ENCODE assay signal across 6 cellular contexts in the genomic region with DNA sequence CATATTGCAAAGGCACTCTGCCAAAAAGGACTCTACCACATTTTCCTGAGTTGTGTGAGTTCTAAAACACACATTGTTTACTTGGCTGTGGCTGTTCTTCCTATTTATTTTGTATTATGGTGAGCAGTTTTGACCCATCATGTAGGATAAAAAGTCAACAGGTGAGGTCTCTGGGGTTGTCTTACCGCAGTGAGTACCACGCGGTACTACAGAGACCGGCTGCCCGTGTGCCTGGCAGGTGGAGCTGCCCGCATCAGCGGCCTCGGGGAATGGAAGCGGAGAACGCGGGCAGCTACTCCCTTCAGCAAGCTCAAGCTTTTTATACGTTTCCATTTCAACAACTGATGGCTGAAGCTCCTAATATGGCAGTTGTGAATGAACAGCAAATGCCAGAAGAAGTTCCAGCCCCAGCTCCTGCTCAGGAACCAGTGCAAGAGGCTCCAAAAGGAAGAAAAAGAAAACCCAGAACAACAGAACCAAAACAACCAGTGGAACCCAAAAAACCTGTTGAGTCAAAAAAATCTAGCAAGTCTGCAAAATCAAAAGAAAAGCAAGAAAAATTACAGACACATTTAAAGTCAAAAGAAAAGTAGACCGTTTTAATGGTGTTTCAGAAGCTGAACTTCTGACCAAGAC.
DNase-seq lines count a peak whose midpoint lies in the region; ATAC-seq, FAIRE-seq and TF ChIP-seq lines count a peak whose summit lies in the region.
"Not testable (repeated sequence)": the region's sequence is repeated elsewhere in the genome, so short reads cannot be mapped to it uniquely, and the experiment has no call there.

No MANE protein-coding gene starts in this region.

- not testable (repeated sequence) for H3K27ac Mint-ChIP-seq in CD8-positive, alpha-beta T cell; naive B cell

- H3K4me3 Mint-ChIP-seq in CD8-positive, alpha-beta T cell; naive B cell: not testable (repeated sequence)

- not testable (repeated sequence) for H2BK12ac ChIP-seq in neuronal stem cell (ENCODE audit: low read length)

- not testable (repeated sequence) for H3K4me3 ChIP-seq in CD8-positive, alpha-beta T cell (ENCODE audit: low read depth, low read length); HEK293 (ENCODE audit: low read depth, low read length); K562; neuronal stem cell (ENCODE audit: low read length in 2 of 2)

- not testable (repeated sequence) for H3K36me3 ChIP-seq in CD8-positive, alpha-beta T cell (ENCODE audit: insufficient read depth, low read length); HEK293 (ENCODE audit: control insufficient read depth in 2 of 2, insufficient read depth in 1 of 2, low read length in 2 of 2); K562 (ENCODE audit: control insufficient read depth, insufficient read depth, low read length); neuronal stem cell (replicated peaks in 1 of 2; ENCODE audit: control insufficient read depth in 2 of 2, insufficient read depth in 2 of 2, low read length in 2 of 2)

- not testable (repeated sequence) for H3K36me3 Mint-ChIP-seq in CD8-positive, alpha-beta T cell; naive B cell

- under 1% methylated on average over 13 of the region's 13 CpGs for WGBS in K562 (ENCODE audit: insufficient coverage, low coverage, missing lambda C conversion rate)
- WGBS in neuronal stem cell (ENCODE audit: extremely low coverage in 2 of 2, insufficient read length in 2 of 2, insufficient replicate concordance in 1 of 2), 2 donors: no CpG with 5 or more reads among the region's 13 CpGs

- not testable (repeated sequence) for H3K79me1 ChIP-seq in neuronal stem cell (ENCODE audit: low read depth, low read length)

- not testable (repeated sequence) for TF ChIP-seq CTCF in CD8-positive, alpha-beta T cell (IDR thresholded peaks at IDR 0.05); HEK293 (tag by site-specific recombination; IDR thresholded peaks at IDR 0.05); K562 (IDR thresholded peaks at IDR 0.05 in 2 of 3, conservative IDR thresholded peaks at IDR 0.05 in 1 of 3; ENCODE audit: insufficient read depth in 2 of 3, low read depth in 1 of 3, low read length in 3 of 3)

- POLR2A ChIA-PET in CD8-positive, alpha-beta T cell (lab: Charles Lee); HEK293 (lab: Yijun Ruan, JAX); K562 (lab: Yijun Ruan, JAX): not testable (repeated sequence)

- H3K9ac ChIP-seq in K562 (ENCODE audit: insufficient read depth in 1 of 2, low read depth in 2 of 2, low read length in 2 of 2); neuronal stem cell (ENCODE audit: low read depth, low read length, poor library complexity): not testable (repeated sequence)

- H3K9me3 Mint-ChIP-seq in CD8-positive, alpha-beta T cell; naive B cell: not testable (repeated sequence)

- H2AFZ ChIP-seq in K562 (ENCODE audit: low read depth, low read length); neuronal stem cell (ENCODE audit: low read length): not testable (repeated sequence)

- not testable (repeated sequence) for H3K9me1 ChIP-seq in K562 (ENCODE audit: control insufficient read depth, insufficient read depth, low read length)

- H2BK15ac ChIP-seq in neuronal stem cell (ENCODE audit: low read length): not testable (repeated sequence)

- H3K27ac ChIP-seq in CD8-positive, alpha-beta T cell (ENCODE audit: low read depth, low read length); HEK293 (ENCODE audit: extremely low read depth, low read depth, low read length); K562 (ENCODE audit: extremely low read depth, low read depth, low read length); neuronal stem cell (replicated peaks; ENCODE audit: low read length): not testable (repeated sequence)

- H4K8ac ChIP-seq in neuronal stem cell (ENCODE audit: low read depth, low read length): not testable (repeated sequence)

- H3K4me1 ChIP-seq in CD8-positive, alpha-beta T cell (ENCODE audit: insufficient read depth, low read length); HEK293 (ENCODE audit: control insufficient read depth, insufficient read depth, low read length); K562 (replicated peaks in 1 of 2; ENCODE audit: control insufficient read depth in 2 of 2, insufficient read depth in 2 of 2, low read length in 2 of 2); neuronal stem cell (ENCODE audit: control insufficient read depth in 2 of 2, insufficient read depth in 1 of 2, low read depth in 1 of 2, low read length in 2 of 2): not testable (repeated sequence)

- ATAC-seq in CD8-positive, alpha-beta T cell: peak; percentile 40
- not testable (repeated sequence) for ATAC-seq in K562, Right ventricle myocardium inferior
- ATAC-seq in naive B cell (ENCODE audit: low read depth in 2 of 2): peak; percentile 50 to 53

- H3K27me3 ChIP-seq in CD8-positive, alpha-beta T cell (ENCODE audit: insufficient read depth, low read length); K562 (ENCODE audit: control insufficient read depth in 2 of 2, insufficient read depth in 2 of 2, low read length in 2 of 2); neuronal stem cell (ENCODE audit: control insufficient read depth in 3 of 3, insufficient read depth in 3 of 3, low read depth in 1 of 3, low read length in 3 of 3): not testable (repeated sequence)

- not testable (repeated sequence) for H2BK5ac ChIP-seq in neuronal stem cell (ENCODE audit: low read length)

- DNase-seq in CD8-positive, alpha-beta T cell; K562 (ENCODE audit: extremely low read depth in 1 of 4, low spot score in 3 of 4); naive B cell; neuronal stem cell (ENCODE audit: low spot score): not testable (repeated sequence)
- DNase-seq in Right ventricle myocardium inferior (ENCODE audit: missing footprints): peak; percentile 35

- TF ChIP-seq RAD21 in K562 (CRISPR knock-in tag; conservative IDR thresholded peaks at IDR 0.05 in 1 of 2, IDR thresholded peaks at IDR 0.05 in 1 of 2): not testable (repeated sequence)

- in situ Hi-C loops in K562 (cut with MboI): not testable (repeated sequence)

- not testable (repeated sequence) for H4K20me1 ChIP-seq in K562 (replicated peaks; ENCODE audit: control insufficient read depth, insufficient read depth, low read length)

- H3K23ac ChIP-seq in neuronal stem cell (ENCODE audit: low read depth, low read length, poor library complexity): peak overlapping the region; percentile 45

- H3K18ac ChIP-seq in neuronal stem cell (ENCODE audit: low read length): not testable (repeated sequence)

- not testable (repeated sequence) for TF ChIP-seq POLR2A in K562 (conservative IDR thresholded peaks at IDR 0.05)

- not testable (repeated sequence) for H3K4me1 Mint-ChIP-seq in CD8-positive, alpha-beta T cell (ENCODE audit: low read depth); naive B cell

- not testable (repeated sequence) for H3K27me3 Mint-ChIP-seq in CD8-positive, alpha-beta T cell (ENCODE audit: low read depth); naive B cell

- not testable (repeated sequence) for H3K4ac ChIP-seq in neuronal stem cell (ENCODE audit: low read length)

- peak; percentile 37 for FAIRE-seq in K562 (lab: Jason Lieb, UNC)

- not testable (repeated sequence) for H3K79me2 ChIP-seq in K562 (ENCODE audit: control insufficient read depth, insufficient read depth, low read length)

- not testable (repeated sequence) for H4K91ac ChIP-seq in neuronal stem cell (ENCODE audit: low read depth, low read length, poor library complexity)

- H3K14ac ChIP-seq in neuronal stem cell (ENCODE audit: low read length): not testable (repeated sequence)

- intact Hi-C loops in CD8-positive, alpha-beta T cell (cut with DNase I, micrococcal nuclease); K562 (cut with micrococcal nuclease); Right ventricle myocardium inferior (cut with DNase I): not testable (repeated sequence)

- not testable (repeated sequence) for H2BK120ac ChIP-seq in neuronal stem cell (ENCODE audit: low read depth, low read length)

- CTCF ChIA-PET in CD8-positive, alpha-beta T cell (lab: Charles Lee); K562 (lab: Yijun Ruan, JAX; ENCODE audit: low intra/inter-chr PET ratio): not testable (repeated sequence)
- CTCF ChIA-PET in HEK293 (lab: Yijun Ruan, JAX): interaction anchor here (0.8 kb wide), 1 partner anchor 214 kb away, joined by 3 read pairs; no protein-coding TSS in a partner anchor

- H3K4me2 ChIP-seq in K562 (ENCODE audit: insufficient read depth, low read length); neuronal stem cell (ENCODE audit: insufficient read depth, low read length, poor library complexity, severe bottlenecking): not testable (repeated sequence)

- not testable (repeated sequence) for BruUV-seq in K562 (replicated peaks; lab: Mats Ljungman, UMichigan)

- H2AK5ac ChIP-seq in neuronal stem cell (ENCODE audit: low read depth, low read length): not testable (repeated sequence)

- not testable (repeated sequence) for H3K9me3 ChIP-seq in CD8-positive, alpha-beta T cell (ENCODE audit: low read length); HEK293 (ENCODE audit: control insufficient read depth, insufficient read depth, low read depth, low read length); K562 (replicated peaks; ENCODE audit: control insufficient read depth, insufficient read depth, low read depth, low read length); neuronal stem cell (replicated peaks in 1 of 2; ENCODE audit: control insufficient read depth in 2 of 2, insufficient read depth in 1 of 2, low read depth in 1 of 2, low read length in 2 of 2)

- TF ChIP-seq EP300 in K562 (IDR thresholded peaks at IDR 0.05; ENCODE audit: low read length): not testable (repeated sequence)

TF ChIP-seq in HEK293, 187 proteins besides CTCF, POLR2A, EP300 and RAD21:
- peak; percentile 63; the same call in 1 of the 2 replicates for TF ChIP-seq SCRT1 (tag by site-specific recombination; IDR thresholded peaks at IDR 0.05; ENCODE audit: borderline replicate concordance)
- peak; percentile 77 for TF ChIP-seq SCRT2 (tag by site-specific recombination; IDR thresholded peaks at IDR 0.05)
TF ChIP-seq in HEK293: peak in this region for 2; not testable (repeated sequence) for 185.
